ENCODE assay signal across 11 cellular contexts in genomic region chr4:154417358-154417673, GRCh38.
DNase-seq lines count a peak whose midpoint lies in the region; ATAC-seq and TF ChIP-seq lines count a peak whose summit lies in the region.
"Had no signal": no experiment of that assay in that cellular context is flagged by ENCODE, and none has a peak within 500 bp of the region (broad histone marks: within the 10 kb centered on the region; RNA-seq: fewer than 3 reads in every experiment).

No MANE protein-coding gene starts in this region.

- TF ChIP-seq CTCF in liver (IDR thresholded peaks at IDR 0.05; ENCODE audit: low read depth, low read length, missing input control) (no peak), suprapubic skin (IDR thresholded peaks at IDR 0.05) (no peak)

- H3K4me1 ChIP-seq in liver (ENCODE audit: control insufficient read depth in 4 of 4, insufficient read depth in 4 of 4, low read length in 3 of 4) (peaks cover 1 to 14% (median 6%) of the 10 kb centered on the region in 4 donors), suprapubic skin (peaks cover 13% of the 10 kb centered on the region)

- 46% methylated on average over 2 of the region's 2 CpGs for WGBS in liver
- WGBS in suprapubic skin: 46% methylated on average over 2 of the region's 2 CpGs

- H3K36me3 ChIP-seq in liver (ENCODE audit: control insufficient read depth in 4 of 4, insufficient read depth in 3 of 4, low read depth in 1 of 4, low read length in 3 of 4): no peaks in the 10 kb centered on the region
- no peaks in the 10 kb centered on the region for H3K36me3 ChIP-seq in suprapubic skin
- H3K36me3 ChIP-seq: heart right ventricle had no signal

- no peak for TF ChIP-seq EP300 in suprapubic skin (IDR thresholded peaks at IDR 0.05)

- POLR2A ChIA-PET in activated CD4-positive, alpha-beta T cell treated with anti-CD3 and anti-CD28 coated beads for 36 hours (lab: Charles Lee): no interaction called here

- DNase-seq in activated CD4-positive, alpha-beta T cell treated with anti-CD3 and anti-CD28 coated beads for 36 hours: no peak
- no peak for DNase-seq in activated CD4-positive, alpha-beta T cell treated with anti-CD3 and anti-CD28 coated beads for 1 hour
- DNase-seq in suprapubic skin (ENCODE audit: low spot score in 2 of 2) (no peak), activated gamma-delta T cell (lab: John Stamatoyannopoulos, UW) (no peak)
- DNase-seq: NCI-H1417 treated with DMSO at 0.1 percent for 48 hours had no signal

- CTCF ChIA-PET in activated CD4-positive, alpha-beta T cell treated with anti-CD3 and anti-CD28 coated beads for 36 hours (lab: Charles Lee): interaction anchor here (0.7 kb wide), 1 partner anchor 25 kb away, joined by 3 read pairs; no protein-coding TSS in a partner anchor

- H3K27me3 ChIP-seq in liver (ENCODE audit: control insufficient read depth in 4 of 4, insufficient read depth in 4 of 4, low read length in 3 of 4) (no peaks in the 10 kb centered on the region), suprapubic skin (no peaks in the 10 kb centered on the region)

- no peaks in the 10 kb centered on the region for H3K36me3 Mint-ChIP-seq in activated CD4-positive, alpha-beta T cell treated with anti-CD3 and anti-CD28 coated beads for 36 hours (ENCODE audit: low read depth)
- no peaks in the 10 kb centered on the region for H3K36me3 Mint-ChIP-seq in activated T-helper 17 cell treated with anti-CD3 and anti-CD28 coated beads, Interleukin-2, amount 50 U/mL, for 72 hours (ENCODE audit: low read depth)
- H3K36me3 Mint-ChIP-seq: activated naive CD8-positive, alpha-beta T cell treated with anti-CD3 and anti-CD28 coated beads, Interleukin-2, amount 10 ng/mL, durations not matched to agents 7 days and 5 days had no signal

- H3K9ac ChIP-seq in liver (ENCODE audit: low read depth in 1 of 2, low read length in 2 of 2): peak overlapping the region in 1 of 2 donors; percentile 28

- H3K9me3 Mint-ChIP-seq in activated CD4-positive, alpha-beta T cell treated with anti-CD3 and anti-CD28 coated beads for 36 hours (ENCODE audit: low read depth): no peaks in the 10 kb centered on the region
- H3K9me3 Mint-ChIP-seq in activated T-helper 17 cell treated with anti-CD3 and anti-CD28 coated beads, Interleukin-2, amount 50 U/mL, for 72 hours: no peaks in the 10 kb centered on the region
- H3K9me3 Mint-ChIP-seq: activated naive CD8-positive, alpha-beta T cell treated with anti-CD3 and anti-CD28 coated beads, Interleukin-2, amount 10 ng/mL, durations not matched to agents 7 days and 5 days had no signal

- peak overlapping the region; percentile 62 for H3K4me3 Mint-ChIP-seq in activated CD4-positive, alpha-beta T cell treated with anti-CD3 and anti-CD28 coated beads for 36 hours
- H3K4me3 Mint-ChIP-seq in activated T-helper 17 cell treated with anti-CD3 and anti-CD28 coated beads, Interleukin-2, amount 50 U/mL, for 72 hours: peak overlapping the region; percentile 68

- H3K4me3 ChIP-seq in liver (ENCODE audit: low read depth in 1 of 3, low read length in 3 of 3) (peak overlapping the region in 2 of 3 donors; percentile 55 to 64), suprapubic skin (peak overlapping the region; percentile 50)

- no peak for TF ChIP-seq RAD21 in liver (IDR thresholded peaks at IDR 0.05)

- H3K9me3 ChIP-seq in liver (ENCODE audit: control insufficient read depth in 4 of 4, low read length in 3 of 4) (no peaks in the 10 kb centered on the region), suprapubic skin (no peaks in the 10 kb centered on the region)
- H3K9me3 ChIP-seq: heart right ventricle had no signal

- intact Hi-C loops in activated CD4-positive, alpha-beta T cell treated with anti-CD3 and anti-CD28 coated beads for 36 hours (cut with DNase I, micrococcal nuclease): no loop called here

- H3K27ac ChIP-seq in liver (ENCODE audit: low read depth in 1 of 2, low read length in 2 of 2) (peak overlapping the region; percentile 5 to 8), suprapubic skin (no peak overlapping the region)

- ATAC-seq in activated CD4-positive, alpha-beta T cell treated with anti-CD3 and anti-CD28 coated beads for 36 hours: no peak
- no peak for ATAC-seq in activated T-helper 17 cell treated with anti-CD3 and anti-CD28 coated beads, Interleukin-2, amount 50 U/mL, for 72 hours (replicated peaks)
- no peak for ATAC-seq in HG03045 (IDR thresholded peaks at IDR 0.05; ENCODE audit: unreplicated experiment)
- ATAC-seq in HG02981 (IDR thresholded peaks at IDR 0.05; ENCODE audit: unreplicated experiment): no peak

- peaks cover 38% of the 10 kb centered on the region for H3K27me3 Mint-ChIP-seq in activated CD4-positive, alpha-beta T cell treated with anti-CD3 and anti-CD28 coated beads for 36 hours
- peaks cover 31% of the 10 kb centered on the region for H3K27me3 Mint-ChIP-seq in activated T-helper 17 cell treated with anti-CD3 and anti-CD28 coated beads, Interleukin-2, amount 50 U/mL, for 72 hours

- TF ChIP-seq POLR2A in suprapubic skin (IDR thresholded peaks at IDR 0.05): no peak

- peaks cover 14% of the 10 kb centered on the region for H3K4me1 Mint-ChIP-seq in activated CD4-positive, alpha-beta T cell treated with anti-CD3 and anti-CD28 coated beads for 36 hours
- peaks cover 8% of the 10 kb centered on the region for H3K4me1 Mint-ChIP-seq in activated T-helper 17 cell treated with anti-CD3 and anti-CD28 coated beads, Interleukin-2, amount 50 U/mL, for 72 hours

- H3K27ac Mint-ChIP-seq in activated CD4-positive, alpha-beta T cell treated with anti-CD3 and anti-CD28 coated beads for 36 hours: no peak overlapping the region
- H3K27ac Mint-ChIP-seq in activated T-helper 17 cell treated with anti-CD3 and anti-CD28 coated beads, Interleukin-2, amount 50 U/mL, for 72 hours: no peak overlapping the region
- H3K27ac Mint-ChIP-seq: activated naive CD8-positive, alpha-beta T cell treated with anti-CD3 and anti-CD28 coated beads, Interleukin-2, amount 10 ng/mL, durations not matched to agents 7 days and 5 days had no signal

TF ChIP-seq in liver, 16 proteins besides CTCF, POLR2A, EP300 and RAD21:
- TF ChIP-seq JUND (IDR thresholded peaks at IDR 0.05) (no peak), SP1 (IDR thresholded peaks at IDR 0.05) (no peak), FOXA2 (IDR thresholded peaks at IDR 0.05) (no peak), FOXA1 (IDR thresholded peaks at IDR 0.05) (no peak), NR2F2 (IDR thresholded peaks at IDR 0.05) (no peak), YY1 (IDR thresholded peaks at IDR 0.05) (no peak), GABPA (IDR thresholded peaks at IDR 0.05 in 1 of 2, conservative IDR thresholded peaks at IDR 0.05 in 1 of 2) (no peak), RXRA (IDR thresholded peaks at IDR 0.05) (no peak), MAX (IDR thresholded peaks at IDR 0.05) (no peak), HNF4A (conservative IDR thresholded peaks at IDR 0.05) (no peak)
- TF ChIP-seq, protein P1, sequence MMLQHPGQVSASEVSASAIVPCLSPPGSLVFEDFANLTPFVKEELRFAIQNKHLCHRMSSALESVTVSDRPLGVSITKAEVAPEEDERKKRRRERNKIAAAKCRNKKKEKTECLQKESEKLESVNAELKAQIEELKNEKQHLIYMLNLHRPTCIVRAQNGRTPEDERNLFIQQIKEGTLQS (IDR thresholded peaks at IDR 0.05): no peak
